Comparison of ENCODE assay signal across 12 cellular contexts in the genomic region with DNA sequence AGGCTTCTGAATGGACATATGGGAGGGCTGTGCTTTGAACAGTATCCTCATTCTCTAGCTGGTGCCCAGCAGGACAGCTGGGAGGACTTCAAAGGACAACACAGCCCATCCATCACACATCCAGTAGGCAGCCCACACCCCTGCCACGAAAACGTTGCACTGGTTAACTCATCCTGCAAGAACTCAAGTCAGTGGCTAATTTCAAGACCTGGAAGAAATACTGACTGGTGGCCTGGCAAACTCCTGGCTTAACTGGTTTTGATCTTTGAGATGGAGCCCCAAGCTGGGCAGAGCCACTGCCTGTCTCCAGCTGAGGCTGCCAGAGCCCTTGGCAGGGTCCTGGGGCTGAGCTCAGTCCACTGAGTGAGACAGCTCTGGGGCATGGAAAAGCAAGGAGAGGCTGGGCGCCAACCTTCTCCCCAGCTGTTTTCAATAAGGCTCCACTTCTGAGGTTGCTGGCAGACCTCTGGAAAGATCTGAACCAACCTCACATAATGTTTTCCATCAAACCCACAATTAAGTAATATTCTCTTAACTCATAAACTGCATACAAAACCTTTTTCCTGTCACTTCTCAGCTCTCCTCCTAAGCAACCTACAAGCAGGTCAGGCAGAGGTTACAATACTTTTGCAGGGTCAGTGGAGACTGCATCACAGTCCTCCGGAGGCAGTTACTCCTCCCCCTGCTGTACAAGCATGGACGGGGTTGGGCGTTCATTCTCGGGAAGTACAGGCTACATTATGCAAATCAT.
DNase-seq lines count a peak whose midpoint lies in the region; ATAC-seq and TF ChIP-seq lines count a peak whose summit lies in the region.
"Had no signal": no experiment of that assay in that cellular context is flagged by ENCODE, and none has a peak within 500 bp of the region (broad histone marks: within the 10 kb centered on the region; RNA-seq: fewer than 3 reads in every experiment).

No MANE protein-coding gene starts in this region.

- no peaks in the 10 kb centered on the region for H3K9me3 ChIP-seq in mucosa of descending colon
- H3K9me3 ChIP-seq in aorta (ENCODE audit: control insufficient read depth, low read length): no peaks in the 10 kb centered on the region

- DNase-seq in DMS 273 (lab: John Stamatoyannopoulos, UW; ENCODE audit: unreplicated experiment) (peak; percentile 69), DMS 273 treated with DMSO at 0.1 percent for 48 hours (lab: John Stamatoyannopoulos, UW) (no peak), dorsolateral prefrontal cortex (peak in 9 of 10 donors; percentile 17 to 75 (median 60)), mucosa of descending colon (no peak), aorta (peak; percentile 81 to 83), NCI-H1417 (lab: John Stamatoyannopoulos, UW) (no peak)
- DNase-seq in activated T-cell treated with anti-CD3 and anti-CD28 coated beads, Interleukin-2, amount 50 U/mL, for 48 hours: no peak
- DNase-seq: activated CD4-positive, alpha-beta T cell treated with anti-CD3 and anti-CD28 coated beads for 4 hours; naive thymus-derived CD8-positive, alpha-beta T cell had no signal

- no peaks in the 10 kb centered on the region for H3K27me3 ChIP-seq in dorsolateral prefrontal cortex
- no peaks in the 10 kb centered on the region for H3K27me3 ChIP-seq in aorta (ENCODE audit: control insufficient read depth in 1 of 2, insufficient read depth in 2 of 2, low read length in 1 of 2)

- H3K4me3 ChIP-seq in dorsolateral prefrontal cortex (peak overlapping the region in 5 of 59 donors; percentile 2 to 36 (median 22)), mucosa of descending colon (no peak overlapping the region), aorta (ENCODE audit: low read length in 2 of 2) (no peak overlapping the region)

- 2 to 5% methylated on average over 7 of the region's 7 CpGs for WGBS in aorta, 2 donors

- peak; percentile 15 for ATAC-seq in mucosa of descending colon
- ATAC-seq in aorta (ENCODE audit: low FRiP score): peak; percentile 79
- ATAC-seq in GM21526 (IDR thresholded peaks at IDR 0.05; ENCODE audit: low FRiP score, unreplicated experiment): no peak
- ATAC-seq: esophagus mucosa; naive thymus-derived CD8-positive, alpha-beta T cell had no signal

- peak in 5 of 56 donors; percentile 4 to 26 (median 15) for TF ChIP-seq CTCF in dorsolateral prefrontal cortex (IDR thresholded peaks at IDR 0.05 in 54 of 56, conservative IDR thresholded peaks at IDR 0.05 in 2 of 56; ENCODE audit: low read depth in 1 of 56, partially characterized antibody in 56 of 56)
- no peak for TF ChIP-seq CTCF in mucosa of descending colon (IDR thresholded peaks at IDR 0.05)

- H3K4me1 ChIP-seq in mucosa of descending colon (ENCODE audit: low read depth) (no peaks in the 10 kb centered on the region), aorta (ENCODE audit: control insufficient read depth in 1 of 2, insufficient read depth in 2 of 2, low read length in 2 of 2) (peaks cover 4% of the 10 kb centered on the region in 2 donors)

- H3K27ac ChIP-seq in dorsolateral prefrontal cortex (peak overlapping the region in 41 of 59 donors; percentile 7 to 85 (median 58)), aorta (ENCODE audit: low read depth in 1 of 2, low read length in 2 of 2) (peak overlapping the region; percentile 83 to 92)
- H3K27ac ChIP-seq: 22Rv1 had no signal

- intact Hi-C loops in dorsolateral prefrontal cortex (cut with DNase I) (no loop called here), mucosa of descending colon (cut with DNase I, micrococcal nuclease) (no loop called here), aorta (cut with DNase I) (no loop called here)

- H3K36me3 ChIP-seq in mucosa of descending colon (ENCODE audit: low read depth) (no peaks in the 10 kb centered on the region), aorta (ENCODE audit: control insufficient read depth in 1 of 2, insufficient read depth in 2 of 2, low read length in 1 of 2) (peaks cover 0 to 1% of the 10 kb centered on the region in 2 donors)

Comparison
In these comparisons a context has a peak if more than half of its experiments do, and no peak if none do; other contexts are left out.
1. DNase-seq: peak in DMS 273 (single experiment), dorsolateral prefrontal cortex (9 of 10) and aorta (2 of 2); none in DMS 273 treated with DMSO at 0.1 percent for 48 hours (single experiment), mucosa of descending colon (0 of 3), NCI-H1417 (0 of 3) and activated T-cell treated with anti-CD3 and anti-CD28 coated beads, Interleukin-2, amount 50 U/mL, for 48 hours (0 of 2).